Comparison of ENCODE assay signal across 16 cellular contexts in genomic region chr17:9169116-9169515, GRCh38.
"Had no signal": no experiment of that assay in that cellular context is flagged by ENCODE, and none has a peak within 500 bp of the region (broad histone marks: within the 10 kb centered on the region; RNA-seq: fewer than 3 reads in every experiment).

No MANE protein-coding gene starts in this region.

- H3K4me3 ChIP-seq: gastrocnemius medialis, heart right ventricle, mucosa of descending colon, neural progenitor cell, ovary, uterus had no signal

- H3K27ac ChIP-seq: gastrocnemius medialis, heart right ventricle, neural progenitor cell, ovary, uterus had no signal

- H2AFZ ChIP-seq: neural progenitor cell had no signal

- H3K27me3 ChIP-seq: heart right ventricle, neural progenitor cell, ovary, uterus had no signal

- ATAC-seq: effector memory CD8-positive, alpha-beta T cell; gastrocnemius medialis; heart right ventricle; left lobe of liver; mucosa of descending colon; natural killer cell; right cardiac atrium had no signal

- H3K4me2 ChIP-seq: neural progenitor cell had no signal

- H3K4me1 ChIP-seq: gastrocnemius medialis, uterus had no signal

- H3K36me3 ChIP-seq: gastrocnemius medialis, heart right ventricle, neural progenitor cell, ovary, uterus had no signal

- H3K9me3 ChIP-seq: gastrocnemius medialis, mucosa of descending colon, ovary, uterus had no signal

- H3K9ac ChIP-seq: neural progenitor cell had no signal

- DNase-seq: effector memory CD8-positive, alpha-beta T cell; gastrocnemius medialis; heart right ventricle; hypothalamus; kidney glomerular epithelial cell; mucosa of descending colon; natural killer cell; nucleus accumbens; ovary; right cardiac atrium; small intestine; stimulated activated CD4-positive, alpha-beta T cell treated with anti-CD3 and anti-CD28 coated beads, Interleukin-12 subunit alpha, Interleukin-12 subunit beta, amount 100 ng/mL, for 4 hours; stimulated activated naive CD4-positive, alpha-beta T cell treated with Interleukin-2 at 50 U/mL for 16 hours; uterus had no signal
